8 cellular contexts compared by ENCODE assay signal in genomic region chr9:32579706-32580331, GRCh38. TPM values are rescaled to one million over a fixed set of nuclear protein-coding genes. Genes with fewer than 3 reads are reported as not detected.
DNase-seq lines count a peak whose midpoint lies in the region; ATAC-seq and TF ChIP-seq lines count a peak whose summit lies in the region.

No MANE protein-coding gene starts in this region.

- no peaks in the 10 kb centered on the region for H3K79me2 ChIP-seq in OCI-LY3 (ENCODE audit: low read length)
- no peaks in the 10 kb centered on the region for H3K79me2 ChIP-seq in neural progenitor cell (ENCODE audit: low read depth)

- no peaks in the 10 kb centered on the region for H3K9me3 ChIP-seq in OCI-LY3 (ENCODE audit: insufficient read depth, low read length)
- H3K9me3 ChIP-seq in neural progenitor cell (ENCODE audit: low read depth), result no peaks in the 10 kb centered on the region

- no peak overlapping the region for H3K4me3 Mint-ChIP-seq in neural progenitor cell

- TF ChIP-seq CTCF in OCI-LY3 (IDR thresholded peaks at IDR 0.05; ENCODE audit: low read depth, low read length) (peak; percentile 96), neural progenitor cell (IDR thresholded peaks at IDR 0.05) (peak; percentile 98)

- H3K9me3 Mint-ChIP-seq in neural progenitor cell, result no peaks in the 10 kb centered on the region

- H3K9ac ChIP-seq in OCI-LY3 (ENCODE audit: low read length) (no peak overlapping the region), neural progenitor cell (no peak overlapping the region)

- H3K4me1 ChIP-seq in OCI-LY3 (ENCODE audit: low read length) (peaks cover 14% of the 10 kb centered on the region), neural progenitor cell (no peaks in the 10 kb centered on the region)

- in situ Hi-C loops in G401 (cut with HindIII; ENCODE audit: low sequenced_read_pairs), result no loop called here

- H3K4me2 ChIP-seq in OCI-LY3 (ENCODE audit: low read length) (peak overlapping the region; percentile 55), neural progenitor cell (no peak overlapping the region)

- H3K36me3 Mint-ChIP-seq in neural progenitor cell, result no peaks in the 10 kb centered on the region

- peak overlapping the region; percentile 51 for H2AFZ ChIP-seq in OCI-LY3 (ENCODE audit: low read depth, low read length)
- no peak overlapping the region for H2AFZ ChIP-seq in neural progenitor cell (replicated peaks)

- H3K27me3 ChIP-seq in OCI-LY3 (ENCODE audit: low read depth, low read length) (no peaks in the 10 kb centered on the region), neural progenitor cell (no peaks in the 10 kb centered on the region)

- H3K4me3 ChIP-seq in OCI-LY3 (ENCODE audit: low read length) (peak overlapping the region; percentile 46), neural progenitor cell (no peak overlapping the region)

- H3K27me3 Mint-ChIP-seq in neural progenitor cell (ENCODE audit: insufficient read depth, low read depth), result peaks cover 7% of the 10 kb centered on the region

- H3K27ac Mint-ChIP-seq in neural progenitor cell, result no peak overlapping the region

- DNase-seq in G401 (ENCODE audit: low spot score) (peak; percentile 58), fibroblast of gingiva (ENCODE audit: low read depth) (peak; percentile 33), neural progenitor cell (ENCODE audit: low spot score) (peak; percentile 51), stromal cell of bone marrow (ENCODE audit: low read depth) (peak; percentile 28), NCI-H1048 (lab: John Stamatoyannopoulos, UW) (no peak)
- DNase-seq in activated T-cell treated with anti-CD3 and anti-CD28 coated beads, Interleukin-2, amount 50 U/mL, for 1 hour, result peak; percentile 83

- H4K20me1 ChIP-seq in OCI-LY3 (ENCODE audit: insufficient read depth, low read length) (no peaks in the 10 kb centered on the region), neural progenitor cell (ENCODE audit: low read depth) (no peaks in the 10 kb centered on the region)

- H3K36me3 ChIP-seq in OCI-LY3 (replicated peaks; ENCODE audit: low read depth, low read length), result no peaks in the 10 kb centered on the region
- H3K36me3 ChIP-seq in neural progenitor cell, result no peaks in the 10 kb centered on the region

- H3K27ac ChIP-seq in OCI-LY3 (ENCODE audit: low read length) (no peak overlapping the region), neural progenitor cell (no peak overlapping the region)

- peak; percentile 68 for ATAC-seq in HG03354 (IDR thresholded peaks at IDR 0.05; ENCODE audit: poor library complexity, severe bottlenecking, unreplicated experiment)

- no peaks in the 10 kb centered on the region for H3K4me1 Mint-ChIP-seq in neural progenitor cell

- H3F3A ChIP-seq in neural progenitor cell (ENCODE audit: low read depth), result no peaks in the 10 kb centered on the region

RNA-seq across cellular contexts. Expression of gene NDUFB6, which starts 6.9 kb away (rescaled TPM):
- 124 and 133 TPM in 2 replicates for total RNA-seq in G401 (2014; rRNA removed; shearing (Covaris generic))
- 50.8 and 64.9 TPM in 2 replicates for total RNA-seq in neural progenitor cell (ENCODE audit: low replicate concordance)

RNA-seq across cellular contexts. Expression of gene TOPORS, which starts 27.4 kb away (rescaled TPM):
- 16.7 and 19.6 TPM in 2 replicates for total RNA-seq in G401 (2014; rRNA removed; shearing (Covaris generic))
- 33.9 and 51.3 TPM in 2 replicates for total RNA-seq in neural progenitor cell (ENCODE audit: low replicate concordance)

RNA-seq across cellular contexts. Expression of gene SMIM27, which starts 27.7 kb away (rescaled TPM):
- total RNA-seq in G401 (2014; rRNA removed; shearing (Covaris generic)), result 7.7 and 10.9 TPM in 2 replicates
- 6.4 and 9.7 TPM in 2 replicates for total RNA-seq in neural progenitor cell (ENCODE audit: low replicate concordance)

RNA-seq across cellular contexts. Expression of gene RIGI, which starts 53.8 kb away (rescaled TPM):
- 4.0 and 6.3 TPM in 2 replicates for total RNA-seq in G401 (2014; rRNA removed; shearing (Covaris generic))
- total RNA-seq in neural progenitor cell (ENCODE audit: low replicate concordance), result 5.7 and 9.9 TPM in 2 replicates

RNA-seq across cellular contexts. Expression of gene TAF1L, which starts 55.6 kb away (rescaled TPM):
- under 0.01 and 0.03 TPM in 2 replicates for total RNA-seq in G401 (2014; rRNA removed; shearing (Covaris generic))
- not detected in 2 replicates for total RNA-seq in neural progenitor cell (ENCODE audit: low replicate concordance)
